ENCODE assay signal across 10 cellular contexts in the genomic region with DNA sequence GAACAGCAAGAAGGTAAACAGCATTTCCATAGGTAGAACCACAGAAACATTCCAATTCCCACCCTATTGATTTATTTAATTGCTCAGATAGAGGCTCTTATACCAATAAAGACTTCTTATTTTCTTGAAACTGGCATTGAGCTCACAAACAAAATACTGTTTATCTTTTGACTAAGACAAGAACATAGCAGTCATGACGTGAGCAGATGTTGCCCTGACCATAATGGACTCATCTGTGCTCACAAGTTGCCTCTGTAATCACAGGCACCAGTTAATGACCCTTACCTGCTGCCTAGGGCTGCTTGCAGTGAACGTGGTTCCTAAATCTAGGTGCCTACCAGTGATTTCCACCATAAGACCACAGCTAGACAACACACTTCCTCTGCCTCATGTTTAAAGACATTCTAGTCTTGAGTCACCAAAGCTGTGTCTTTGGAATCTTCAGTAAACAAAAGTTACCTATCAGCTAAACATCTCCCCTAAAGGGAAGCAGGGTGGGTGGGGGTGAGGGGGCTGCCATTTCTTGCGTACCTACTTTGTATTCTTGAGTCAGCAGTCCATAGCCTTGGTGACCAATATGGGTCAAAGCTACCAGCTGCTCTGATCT. TPM values are rescaled to one million over a fixed set of nuclear protein-coding genes. Genes with fewer than 3 reads are reported as not detected.
DNase-seq lines count a peak whose midpoint lies in the region; ATAC-seq and TF ChIP-seq lines count a peak whose summit lies in the region.
"Had no signal": no experiment of that assay in that cellular context is flagged by ENCODE, and none has a peak within 500 bp of the region (broad histone marks: within the 10 kb centered on the region; RNA-seq: fewer than 3 reads in every experiment).

No MANE protein-coding gene starts in this region.

- TF ChIP-seq POLR2A in stomach (IDR thresholded peaks at IDR 0.05) = no peak

- peak overlapping the region; percentile 64 for H3K4me3 Mint-ChIP-seq in T-helper 17 cell

- CTCF ChIA-PET in A673 (lab: Charles Lee) = interaction anchor here (0.6 kb wide), 1 partner anchor 303 kb away, joined by 3 read pairs; no protein-coding TSS in a partner anchor

- POLR2A ChIA-PET in A673 (lab: Charles Lee; ENCODE audit: low non-redundant PET) = no interaction called here

- H3K4me3 ChIP-seq in esophagus (ENCODE audit: low read depth in 1 of 2, low read length in 2 of 2) (no peak overlapping the region), stomach (no peak overlapping the region), A673 (ENCODE audit: low read depth, low read length, poor library complexity, severe bottlenecking) (no peak overlapping the region)

- peaks cover 51% of the 10 kb centered on the region for H3K4me1 Mint-ChIP-seq in T-helper 17 cell

- H3K36me3 ChIP-seq in esophagus (ENCODE audit: control insufficient read depth in 2 of 2, insufficient read depth in 2 of 2, low read length in 1 of 2) = no peaks in the 10 kb centered on the region
- H3K36me3 ChIP-seq in stomach = no peaks in the 10 kb centered on the region
- H3K36me3 ChIP-seq in A673 (ENCODE audit: insufficient read depth, low read length, poor library complexity, severe bottlenecking) = no peaks in the 10 kb centered on the region

- H3K27me3 Mint-ChIP-seq in T-helper 17 cell = no peaks in the 10 kb centered on the region
- H3K27me3 Mint-ChIP-seq: brain had no signal

- no peaks in the 10 kb centered on the region for H3K9me3 ChIP-seq in T-helper 17 cell (ENCODE audit: control insufficient read depth, low read length, poor library complexity, severe bottlenecking)
- H3K9me3 ChIP-seq in esophagus (ENCODE audit: control insufficient read depth in 2 of 2, insufficient read depth in 1 of 2, low read depth in 1 of 2, low read length in 1 of 2) = no peaks in the 10 kb centered on the region
- no peaks in the 10 kb centered on the region for H3K9me3 ChIP-seq in stomach
- H3K9me3 ChIP-seq in A673 (ENCODE audit: low read depth, low read length, poor library complexity, severe bottlenecking) = no peaks in the 10 kb centered on the region

- TF ChIP-seq EP300 in stomach (IDR thresholded peaks at IDR 0.05) = no peak

- peak; percentile 25 for DNase-seq in activated CD8-positive, alpha-beta memory T cell treated with anti-CD3 and anti-CD28 coated beads, Interleukin-2, amount 50 U/mL, for 1 hour (ENCODE audit: extremely low read depth)
- DNase-seq in activated CD8-positive, alpha-beta memory T cell treated with anti-CD3 and anti-CD28 coated beads, Interleukin-2, amount 50 U/mL, for 48 hours = no peak
- DNase-seq in T-helper 17 cell (peak in 2 of 3 donors; percentile 16 to 55), stomach (no peak), A673 (ENCODE audit: low spot score) (no peak), SIG-M5 (lab: John Stamatoyannopoulos, UW) (no peak)
- DNase-seq: NCI-H1105 had no signal

- H3K27me3 ChIP-seq in esophagus (ENCODE audit: control insufficient read depth in 1 of 2, insufficient read depth in 2 of 2, low read length in 2 of 2) (no peaks in the 10 kb centered on the region), stomach (no peaks in the 10 kb centered on the region), A673 (replicated peaks; ENCODE audit: insufficient read depth, low read depth, low read length, poor library complexity) (no peaks in the 10 kb centered on the region)

- TF ChIP-seq CTCF in stomach (IDR thresholded peaks at IDR 0.05) (no peak), A673 (conservative IDR thresholded peaks at IDR 0.05; ENCODE audit: low read depth, low read length) (no peak)

- H3K27ac ChIP-seq in esophagus (ENCODE audit: low read depth in 2 of 2, low read length in 1 of 2) = peak overlapping the region; percentile 2 to 57
- peak overlapping the region; percentile 61 to 99 (median 96) for H3K27ac ChIP-seq in stomach
- no peak overlapping the region for H3K27ac ChIP-seq in A673 (ENCODE audit: low read depth, low read length, poor library complexity, severe bottlenecking)

- BruUV-seq in A673 (replicated peaks; lab: Mats Ljungman, UMichigan) = no TSS peak

- H3K27ac Mint-ChIP-seq in T-helper 17 cell = peak overlapping the region; percentile 79

- H3K4me1 ChIP-seq in esophagus (ENCODE audit: control insufficient read depth in 2 of 2, insufficient read depth in 2 of 2, low read length in 1 of 2) (peaks cover 8 to 18% of the 10 kb centered on the region in 2 donors), stomach (peaks cover 64 to 76% (median 68%) of the 10 kb centered on the region in 4 donors), A673 (ENCODE audit: insufficient read depth, low read length, poor library complexity, severe bottlenecking) (no peaks in the 10 kb centered on the region)

- ATAC-seq in T-helper 17 cell (peak; percentile 59), HG03097 (IDR thresholded peaks at IDR 0.05; ENCODE audit: low FRiP score, unreplicated experiment) (no peak)

- intact Hi-C loops in stomach (cut with DNase I; ENCODE audit: low total_unique reads) = no loop called here
- intact Hi-C loops in A673 (cut with micrococcal nuclease; ENCODE audit: unreplicated experiment) = no loop called here

- no peaks in the 10 kb centered on the region for H3K36me3 Mint-ChIP-seq in T-helper 17 cell (ENCODE audit: low read depth)
- H3K36me3 Mint-ChIP-seq: brain had no signal

- WGBS in esophagus, 2 donors = 76% methylated on average over 3 of the region's 3 CpGs
- 56 to 75% (median 57%) methylated on average over 3 of the region's 3 CpGs for WGBS in stomach, 5 donors

RNA-seq across cellular contexts. Expression of a gene that starts 2.1 kb away (rescaled TPM):
- total RNA-seq in T-helper 17 cell (10 to 100 TPM; 27.3 to 32.6 TPM), stomach (10 to 100 TPM; 18.0 to 97.4 (median 39.3) TPM), A673 (2021) (7.4 and 7.9 TPM in 2 replicates)
- polyA plus RNA-seq in esophagus (10 to 100 TPM in 1 of 2 donors, 1 to 10 TPM in 1; 9.6 to 11.9 TPM), stomach (10 to 100 TPM; 10.7 to 11.8 (median 11.3) TPM)

RNA-seq across cellular contexts. Expression of a gene that starts 33.8 kb away (rescaled TPM):
- under 1 TPM in 1 of 2 donors, not detected in 1; 0.08 TPM for total RNA-seq in T-helper 17 cell
- polyA plus RNA-seq in esophagus = under 1 TPM; 0.08 to 0.34 TPM
- under 1 TPM in 3 of 5 donors, not detected in 2; under 0.01 to 0.37 (median 0.14) TPM for total RNA-seq in stomach
- polyA plus RNA-seq in stomach = under 1 TPM in 1 of 3 donors, not detected in 2; 0.03 TPM
- not detected in 2 replicates for total RNA-seq in A673 (2021)

RNA-seq across cellular contexts. Expression of a gene that starts 50.3 kb away (rescaled TPM):
- total RNA-seq in T-helper 17 cell (1 to 10 TPM; 2.0 to 4.4 TPM), stomach (10 to 100 TPM in 1 of 5 donors, 1 to 10 TPM in 1, not detected in 3; 1.1 to 14.8 TPM), A673 (2021) (not detected in 2 replicates)
- polyA plus RNA-seq in esophagus (1 to 10 TPM in 1 of 2 donors, under 1 TPM in 1; 0.90 to 1.6 TPM), stomach (1 to 10 TPM in 1 of 3 donors, under 1 TPM in 2; 0.31 to 3.2 (median 0.70) TPM)

Comparison
In these comparisons a context has a peak if more than half of its experiments do, and no peak if none do; other contexts are left out.
1. DNase-seq: peak in activated CD8-positive, alpha-beta memory T cell treated with anti-CD3 and anti-CD28 coated beads, Interleukin-2, amount 50 U/mL, for 1 hour (single experiment) and T-helper 17 cell (2 of 3); none in activated CD8-positive, alpha-beta memory T cell treated with anti-CD3 and anti-CD28 coated beads, Interleukin-2, amount 50 U/mL, for 48 hours (single experiment), stomach (single experiment), A673 (single experiment) and SIG-M5 (single experiment).